In genomic region chr1:228117335-228117734, GRCh38 we compare ENCODE assay signal across 32 cellular contexts.
"Had no signal": no experiment of that assay in that cellular context is flagged by ENCODE, and none has a peak within 500 bp of the region (broad histone marks: within the 10 kb centered on the region; RNA-seq: fewer than 3 reads in every experiment).

No MANE protein-coding gene starts in this region.

- ATAC-seq: activated CD4-positive, alpha-beta T cell treated with anti-CD3 and anti-CD28 coated beads for 36 hours; activated CD4-positive, CD25-positive, alpha-beta regulatory T cell treated with anti-CD3 and anti-CD28 coated beads, Interleukin-2, amount 50 U/mL, for 24 hours; activated CD8-positive, alpha-beta memory T cell treated with anti-CD3 and anti-CD28 coated beads, Interleukin-2, amount 10 ng/mL, durations not matched to agents 7 days and 5 days; activated CD8-positive, alpha-beta T cell treated with anti-CD3 and anti-CD28 coated beads, Interleukin-2, amount 10 ng/mL, durations not matched to agents 7 days and 5 days; activated naive CD8-positive, alpha-beta T cell treated with anti-CD3 and anti-CD28 coated beads, Interleukin-2, amount 50 U/mL, for 24 hours; WTC11 had no signal

- FAIRE-seq: bronchial epithelial cell had no signal

- H3K4me3 ChIP-seq: ascending aorta, cardiac muscle cell had no signal

- H3K36me3 ChIP-seq: ascending aorta, cardiac muscle cell, WERI-Rb-1 had no signal

- DNase-seq: activated CD4-positive, alpha-beta memory T cell treated with anti-CD3 and anti-CD28 coated beads, Interleukin-2, amount 10 ng/mL, durations not matched to agents 7 days and 5 days; activated CD4-positive, alpha-beta T cell treated with anti-CD3 and anti-CD28 coated beads for 1 hour; activated CD4-positive, alpha-beta T cell treated with anti-CD3 and anti-CD28 coated beads for 36 hours; activated CD4-positive, alpha-beta T cell treated with anti-CD3 and anti-CD28 coated beads for 48 hours; activated CD4-positive, alpha-beta T cell treated with anti-CD3 and anti-CD28 coated beads, Interleukin-2, amount 10 ng/mL, durations not matched to agents 7 days and 5 days; activated CD4-positive, alpha-beta T cell treated with anti-CD3 and anti-CD28 coated beads, Interleukin-2, amount 50 U/mL, for 48 hours; activated CD4-positive, CD25-positive, alpha-beta regulatory T cell; activated CD8-positive, alpha-beta memory T cell treated with anti-CD3 and anti-CD28 coated beads for 24 hours; activated CD8-positive, alpha-beta memory T cell treated with anti-CD3 and anti-CD28 coated beads, Interleukin-2, amount 10 ng/mL, durations not matched to agents 7 days and 5 days; activated CD8-positive, alpha-beta memory T cell treated with anti-CD3 and anti-CD28 coated beads, Interleukin-2, amount 50 U/mL, for 48 hours; activated CD8-positive, alpha-beta T cell treated with anti-CD3 and anti-CD28 coated beads, Interleukin-2, amount 10 ng/mL, durations not matched to agents 7 days and 5 days; activated effector memory CD4-positive, alpha-beta T cell treated with Interleukin-2 at 50 U/mL for 16 hours; activated gamma-delta T cell; activated naive CD4-positive, alpha-beta T cell treated with anti-CD3 and anti-CD28 coated beads, Interleukin-2, amount 10 ng/mL, durations not matched to agents 7 days and 5 days; activated naive CD4-positive, alpha-beta T cell treated with Interleukin-2 at 50 U/mL for 16 hours; activated naive CD8-positive, alpha-beta T cell treated with anti-CD3 and anti-CD28 coated beads, Interleukin-2, amount 10 ng/mL, durations not matched to agents 7 days and 5 days; activated naive CD8-positive, alpha-beta T cell treated with anti-CD3 and anti-CD28 coated beads, Interleukin-2, amount 50 U/mL, for 24 hours; activated T-cell treated with anti-CD3 and anti-CD28 coated beads, Interleukin-2, amount 50 U/mL, for 24 hours; activated T-cell treated with anti-CD3 and anti-CD28 coated beads, Interleukin-2, amount 50 U/mL, for 48 hours; amygdala; anterior cingulate cortex; caudate nucleus; cerebellar nuclear complex; T-helper 1 cell; T-helper 2 cell; T-helper 9 cell; WERI-Rb-1 had no signal

- H3K27ac ChIP-seq: ascending aorta, cardiac muscle cell, WERI-Rb-1 had no signal

- H3K9me3 ChIP-seq: ascending aorta had no signal

- H3K27me3 ChIP-seq: ascending aorta, cardiac muscle cell had no signal

- H3K4me1 ChIP-seq: ascending aorta had no signal
